In the genomic region with DNA sequence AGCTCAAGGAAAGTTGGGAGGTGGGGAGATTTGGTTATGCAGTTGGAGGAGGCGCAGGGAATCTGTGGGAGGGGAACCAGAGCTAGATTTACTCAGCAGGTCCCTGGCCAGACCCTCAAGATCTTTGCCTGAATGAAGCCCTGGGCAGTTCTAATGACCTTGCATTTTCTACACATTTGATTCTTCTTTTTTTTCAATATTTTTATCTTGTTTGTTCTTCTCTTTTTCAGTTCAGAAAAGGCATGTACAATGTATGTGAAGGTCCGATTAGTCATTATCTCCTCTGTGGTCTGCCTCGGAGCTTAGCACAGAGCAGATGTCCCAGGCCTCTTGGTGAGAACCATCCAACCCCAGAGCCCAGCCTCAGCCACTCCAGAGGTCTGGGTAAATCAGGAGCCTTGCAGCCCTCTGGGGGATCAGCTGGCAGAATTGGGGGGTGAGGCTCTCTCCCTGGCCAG, we compare ENCODE assay signal across 2 cellular contexts.
TF ChIP-seq lines count a peak whose summit lies in the region.

No MANE protein-coding gene starts in this region.

TF ChIP-seq in liver, 16 proteins besides CTCF, POLR2A, EP300 and RAD21:
- no peak for TF ChIP-seq HNF4A (conservative IDR thresholded peaks at IDR 0.05)
- TF ChIP-seq, protein P1, sequence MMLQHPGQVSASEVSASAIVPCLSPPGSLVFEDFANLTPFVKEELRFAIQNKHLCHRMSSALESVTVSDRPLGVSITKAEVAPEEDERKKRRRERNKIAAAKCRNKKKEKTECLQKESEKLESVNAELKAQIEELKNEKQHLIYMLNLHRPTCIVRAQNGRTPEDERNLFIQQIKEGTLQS (IDR thresholded peaks at IDR 0.05) = no peak
- TF ChIP-seq GABPA (IDR thresholded peaks at IDR 0.05 in 1 of 2, conservative IDR thresholded peaks at IDR 0.05 in 1 of 2) = no peak
- no peak for TF ChIP-seq HNF4G (IDR thresholded peaks at IDR 0.05)
- TF ChIP-seq REST (IDR thresholded peaks at IDR 0.05) = no peak
- TF ChIP-seq FOXA2 (IDR thresholded peaks at IDR 0.05) = no peak
- no peak for TF ChIP-seq NR2F2 (IDR thresholded peaks at IDR 0.05)
- TF ChIP-seq ZBTB33 (IDR thresholded peaks at IDR 0.05) = no peak
- TF ChIP-seq MAX (IDR thresholded peaks at IDR 0.05) = no peak
- no peak for TF ChIP-seq SP1 (IDR thresholded peaks at IDR 0.05)
- no peak for TF ChIP-seq TAF1 (conservative IDR thresholded peaks at IDR 0.05)
- TF ChIP-seq EGR1 (IDR thresholded peaks at IDR 0.05; ENCODE audit: low read depth in 2 of 2) = no peak
- no peak for TF ChIP-seq JUND (IDR thresholded peaks at IDR 0.05)
- TF ChIP-seq YY1 (IDR thresholded peaks at IDR 0.05) = no peak
- no peak for TF ChIP-seq FOXA1 (IDR thresholded peaks at IDR 0.05)
- no peak for TF ChIP-seq RXRA (IDR thresholded peaks at IDR 0.05)

TF ChIP-seq in HepG2, 621 proteins besides CTCF, POLR2A, EP300 and RAD21:
- TF ChIP-seq CBFB (CRISPR knock-in tag; IDR thresholded peaks at IDR 0.05) = no peak
- no peak for TF ChIP-seq ZNF577 (CRISPR knock-in tag; IDR thresholded peaks at IDR 0.05; ENCODE audit: borderline replicate concordance, low read depth)
- TF ChIP-seq ZNF549 (CRISPR knock-in tag; IDR thresholded peaks at IDR 0.05) = no peak
- no peak for TF ChIP-seq GATAD2A (CRISPR knock-in tag; IDR thresholded peaks at IDR 0.05)
- TF ChIP-seq REST (IDR thresholded peaks at IDR 0.05; ENCODE audit: borderline replicate concordance in 1 of 2, low read depth in 1 of 2, low read length in 2 of 2) = no peak
